11 cellular contexts compared by ENCODE assay signal in genomic region chr10:60441515-60441914, GRCh38. TPM values are rescaled to one million over a fixed set of nuclear protein-coding genes. Genes with fewer than 3 reads are reported as not detected.
DNase-seq lines count a peak whose midpoint lies in the region; ATAC-seq and TF ChIP-seq lines count a peak whose summit lies in the region.
"Had no signal": no experiment of that assay in that cellular context is flagged by ENCODE, and none has a peak within 500 bp of the region (broad histone marks: within the 10 kb centered on the region; RNA-seq: fewer than 3 reads in every experiment).

No MANE protein-coding gene starts in this region.

- 61% methylated on average over 1 of the region's 1 CpG for WGBS in right cardiac atrium
- 59 to 72% (median 63%) methylated on average over 1 of the region's 1 CpG for WGBS in stomach, 5 donors

- no peak overlapping the region for H2AFZ ChIP-seq in OCI-LY7 (ENCODE audit: low read length)

- H3K9me2 ChIP-seq in OCI-LY7 (ENCODE audit: insufficient read depth, low read length), result no peaks in the 10 kb centered on the region

- no peak for ATAC-seq in right cardiac atrium

- DNase-seq in cardiac muscle cell (ENCODE audit: low read depth in 1 of 2, low spot score in 1 of 2) (peak in 1 of 2 donors; percentile 57), right cardiac atrium (no peak), OCI-LY7 (ENCODE audit: low spot score) (peak; percentile 34), endothelial cell (ENCODE audit: low spot score) (no peak), kidney glomerular epithelial cell (lab: John Stamatoyannopoulos, UW) (no peak), ecto neural progenitor cell (ENCODE audit: low spot score) (no peak), stomach (no peak)
- no peak for DNase-seq in activated T-helper 2 cell treated with anti-CD3 and anti-CD28 coated beads, Interferon-gamma antibody, Interleukin-2, Interleukin-4, amounts not matched to agents 10 μg/mL and 5 μg/mL and 100 μg/mL, durations not matched to agents 14 hours and 24 hours and 36 hours (ENCODE audit: low spot score)
- DNase-seq: activated naive CD8-positive, alpha-beta T cell treated with anti-CD3 and anti-CD28 coated beads, Interleukin-2, amount 10 ng/mL, durations not matched to agents 7 days and 5 days; ovary; T1000 had no signal

- no peak overlapping the region for H3K4me2 ChIP-seq in OCI-LY7 (ENCODE audit: low read length)

- peak; percentile 53 for TF ChIP-seq CTCF in cardiac muscle cell (IDR thresholded peaks at IDR 0.05; ENCODE audit: low read depth, low read length)
- TF ChIP-seq CTCF in OCI-LY7 (conservative IDR thresholded peaks at IDR 0.05; ENCODE audit: low read length), result peak; percentile 75
- peak; percentile 49 for TF ChIP-seq CTCF in endothelial cell (IDR thresholded peaks at IDR 0.05; ENCODE audit: unreplicated experiment)
- peak in 1 of 7 experiments; percentile 10 for TF ChIP-seq CTCF in stomach (IDR thresholded peaks at IDR 0.05)

- CTCF ChIA-PET in OCI-LY7 (lab: Charles Lee; ENCODE audit: unreplicated experiment), result interaction anchor here (1.0 to 1.3 kb wide), 2 partner anchors 11 to 203 kb away, joined by 3 read pairs; no protein-coding TSS in a partner anchor

- H3K27ac Mint-ChIP-seq in endothelial cell (ENCODE audit: unreplicated experiment), result no peak overlapping the region
- no peak overlapping the region for H3K27ac Mint-ChIP-seq in activated T-helper 2 cell treated with anti-CD3 and anti-CD28 coated beads, Interferon-gamma antibody, Interleukin-2, Interleukin-4, amounts not matched to agents 10 μg/mL and 5 μg/mL and 100 μg/mL, durations not matched to agents 14 hours and 24 hours and 36 hours
- H3K27ac Mint-ChIP-seq: activated naive CD8-positive, alpha-beta T cell treated with anti-CD3 and anti-CD28 coated beads, Interleukin-2, amount 10 ng/mL, durations not matched to agents 7 days and 5 days had no signal

- intact Hi-C loops in right cardiac atrium (cut with DNase I), result loop anchor here in 2 of 4 donors (5.0 to 10.0 kb wide), 2 partner anchors 203 to 206 kb away; no protein-coding TSS in a partner anchor
- intact Hi-C loops in OCI-LY7 (cut with micrococcal nuclease; ENCODE audit: unreplicated experiment), result no loop called here
- intact Hi-C loops in activated T-helper 2 cell treated with anti-CD3 and anti-CD28 coated beads, Interferon-gamma antibody, Interleukin-2, Interleukin-4, amounts not matched to agents 10 μg/mL and 5 μg/mL and 100 μg/mL, durations not matched to agents 14 hours and 24 hours and 36 hours (cut with micrococcal nuclease), result loop anchor here (5.0 to 10.0 kb wide), 2 partner anchors 326 to 817 kb away; no protein-coding TSS in a partner anchor
- intact Hi-C loops in stomach (cut with DNase I; ENCODE audit: low total_unique reads), result loop anchor here (5.0 kb wide), 1 partner anchor 206 kb away; no protein-coding TSS in a partner anchor

- H3K4me3 Mint-ChIP-seq in endothelial cell (ENCODE audit: unreplicated experiment), result no peak overlapping the region
- H3K4me3 Mint-ChIP-seq in activated T-helper 2 cell treated with anti-CD3 and anti-CD28 coated beads, Interferon-gamma antibody, Interleukin-2, Interleukin-4, amounts not matched to agents 10 μg/mL and 5 μg/mL and 100 μg/mL, durations not matched to agents 14 hours and 24 hours and 36 hours (ENCODE audit: low read depth), result no peak overlapping the region
- H3K4me3 Mint-ChIP-seq: activated naive CD8-positive, alpha-beta T cell treated with anti-CD3 and anti-CD28 coated beads, Interleukin-2, amount 10 ng/mL, durations not matched to agents 7 days and 5 days had no signal

- H3K27me3 ChIP-seq in cardiac muscle cell (no peaks in the 10 kb centered on the region), right cardiac atrium (ENCODE audit: control insufficient read depth, insufficient read depth) (no peaks in the 10 kb centered on the region), stomach (no peaks in the 10 kb centered on the region)
- H3K27me3 ChIP-seq: ovary had no signal

- H3K36me3 Mint-ChIP-seq in endothelial cell (ENCODE audit: low read depth, unreplicated experiment), result no peaks in the 10 kb centered on the region
- no peaks in the 10 kb centered on the region for H3K36me3 Mint-ChIP-seq in activated T-helper 2 cell treated with anti-CD3 and anti-CD28 coated beads, Interferon-gamma antibody, Interleukin-2, Interleukin-4, amounts not matched to agents 10 μg/mL and 5 μg/mL and 100 μg/mL, durations not matched to agents 14 hours and 24 hours and 36 hours (ENCODE audit: low read depth)
- H3K36me3 Mint-ChIP-seq: activated naive CD8-positive, alpha-beta T cell treated with anti-CD3 and anti-CD28 coated beads, Interleukin-2, amount 10 ng/mL, durations not matched to agents 7 days and 5 days had no signal

- H3K4me3 ChIP-seq in cardiac muscle cell, result no peak overlapping the region
- H3K4me3 ChIP-seq in right cardiac atrium (ENCODE audit: low read length), result no peak overlapping the region
- H3K4me3 ChIP-seq in OCI-LY7 (ENCODE audit: low read depth, low read length, poor library complexity, severe bottlenecking), result no peak overlapping the region
- H3K4me3 ChIP-seq in stomach, result no peak overlapping the region
- H3K4me3 ChIP-seq: ovary had no signal

- H3K79me2 ChIP-seq in OCI-LY7 (ENCODE audit: insufficient read depth, low read depth, low read length), result no peaks in the 10 kb centered on the region

- H3K36me3 ChIP-seq in cardiac muscle cell (no peaks in the 10 kb centered on the region), OCI-LY7 (ENCODE audit: insufficient read depth, low read length) (no peaks in the 10 kb centered on the region), stomach (no peaks in the 10 kb centered on the region)
- H3K36me3 ChIP-seq: ovary had no signal

- no peaks in the 10 kb centered on the region for H3K9me3 Mint-ChIP-seq in endothelial cell (ENCODE audit: unreplicated experiment)
- no peaks in the 10 kb centered on the region for H3K9me3 Mint-ChIP-seq in activated T-helper 2 cell treated with anti-CD3 and anti-CD28 coated beads, Interferon-gamma antibody, Interleukin-2, Interleukin-4, amounts not matched to agents 10 μg/mL and 5 μg/mL and 100 μg/mL, durations not matched to agents 14 hours and 24 hours and 36 hours
- H3K9me3 Mint-ChIP-seq: activated naive CD8-positive, alpha-beta T cell treated with anti-CD3 and anti-CD28 coated beads, Interleukin-2, amount 10 ng/mL, durations not matched to agents 7 days and 5 days had no signal

- TF ChIP-seq POLR2A in stomach (IDR thresholded peaks at IDR 0.05), result no peak

- no peaks in the 10 kb centered on the region for H3K9me3 ChIP-seq in cardiac muscle cell (ENCODE audit: low read depth)
- H3K9me3 ChIP-seq in right cardiac atrium (ENCODE audit: control insufficient read depth, low read length), result no peaks in the 10 kb centered on the region
- H3K9me3 ChIP-seq in OCI-LY7 (ENCODE audit: low read length), result no peaks in the 10 kb centered on the region
- H3K9me3 ChIP-seq in stomach, result no peaks in the 10 kb centered on the region
- H3K9me3 ChIP-seq: ovary had no signal

- peaks cover 11% of the 10 kb centered on the region for H3K4me1 Mint-ChIP-seq in endothelial cell (ENCODE audit: unreplicated experiment)
- no peaks in the 10 kb centered on the region for H3K4me1 Mint-ChIP-seq in activated T-helper 2 cell treated with anti-CD3 and anti-CD28 coated beads, Interferon-gamma antibody, Interleukin-2, Interleukin-4, amounts not matched to agents 10 μg/mL and 5 μg/mL and 100 μg/mL, durations not matched to agents 14 hours and 24 hours and 36 hours (ENCODE audit: low read depth)
- H3K4me1 Mint-ChIP-seq: activated naive CD8-positive, alpha-beta T cell treated with anti-CD3 and anti-CD28 coated beads, Interleukin-2, amount 10 ng/mL, durations not matched to agents 7 days and 5 days had no signal

- H3K27ac ChIP-seq in cardiac muscle cell, result no peak overlapping the region
- no peak overlapping the region for H3K27ac ChIP-seq in right cardiac atrium (ENCODE audit: low read length)
- H3K27ac ChIP-seq in OCI-LY7 (ENCODE audit: low read depth, low read length, poor library complexity, severe bottlenecking), result no peak overlapping the region
- no peak overlapping the region for H3K27ac ChIP-seq in stomach
- H3K27ac ChIP-seq: ovary had no signal

- no peaks in the 10 kb centered on the region for H4K20me1 ChIP-seq in OCI-LY7 (ENCODE audit: insufficient read depth, low read length)

- no peaks in the 10 kb centered on the region for H3K27me3 Mint-ChIP-seq in endothelial cell (ENCODE audit: unreplicated experiment)
- H3K27me3 Mint-ChIP-seq in activated T-helper 2 cell treated with anti-CD3 and anti-CD28 coated beads, Interferon-gamma antibody, Interleukin-2, Interleukin-4, amounts not matched to agents 10 μg/mL and 5 μg/mL and 100 μg/mL, durations not matched to agents 14 hours and 24 hours and 36 hours (ENCODE audit: low read depth), result no peaks in the 10 kb centered on the region

- no TSS peak for BruUV-seq in OCI-LY7 (replicated peaks; lab: Mats Ljungman, UMichigan)

- TF ChIP-seq EP300 in stomach (IDR thresholded peaks at IDR 0.05), result no peak

- POLR2A ChIA-PET in OCI-LY7 (lab: Charles Lee), result interaction anchor here (0.7 to 2.0 kb wide), 2 partner anchors 204 to 249 kb away, joined by 4 to 7 read pairs; no protein-coding TSS in a partner anchor

- H3K4me1 ChIP-seq in cardiac muscle cell (ENCODE audit: low read depth) (peaks cover 16% of the 10 kb centered on the region), right cardiac atrium (ENCODE audit: control insufficient read depth, insufficient read depth, low read length) (no peaks in the 10 kb centered on the region), OCI-LY7 (ENCODE audit: insufficient read depth, low read length, poor library complexity, severe bottlenecking) (no peaks in the 10 kb centered on the region), stomach (peaks cover 0 to 12% (median 10%) of the 10 kb centered on the region in 4 donors)

RNA-seq across cellular contexts. Expression of gene ANK3, which starts 51.8 kb away (rescaled TPM):
- total RNA-seq in cardiac muscle cell (50.0 and 95.8 TPM in 2 replicates), right cardiac atrium (100 to 1,000 TPM; 162 to 196 (median 181) TPM), OCI-LY7 (2022) (0.49 and 0.94 TPM in 2 replicates), endothelial cell (ENCODE audit: unreplicated experiment) (12.6 TPM), stomach (100 to 1,000 TPM in 2 of 5 donors, 10 to 100 TPM in 3; 27.4 to 115 (median 47.7) TPM)
- polyA plus RNA-seq in cardiac muscle cell (44.9 and 65.2 TPM in 2 replicates), right cardiac atrium (59.8 TPM), stomach (10 to 100 TPM in 1 of 3 donors, 1 to 10 TPM in 2; 3.6 to 12.8 (median 6.7) TPM)
- total RNA-seq in OCI-LY7 (2014; rRNA removed; shearing (Covaris generic)), result 0.13 and 2.8 TPM in 2 replicates
- total RNA-seq in activated T-helper 2 cell treated with anti-CD3 and anti-CD28 coated beads, Interferon-gamma antibody, Interleukin-2, Interleukin-4, amounts not matched to agents 10 μg/mL and 5 μg/mL and 100 μg/mL, durations not matched to agents 14 hours and 24 hours and 36 hours, result 14.4 and 16.8 TPM in 2 replicates
